In genomic region chr10:71647526-71648354, GRCh38 we compare ENCODE assay signal across 1 cellular context.
TF ChIP-seq lines count a peak whose summit lies in the region.

No MANE protein-coding gene starts in this region.

TF ChIP-seq in liver, 16 proteins besides CTCF, POLR2A, EP300 and RAD21 (continued from another document):
- TF ChIP-seq REST (IDR thresholded peaks at IDR 0.05) (no peak), YY1 (IDR thresholded peaks at IDR 0.05) (no peak), HNF4A (conservative IDR thresholded peaks at IDR 0.05) (no peak), ATF3 (IDR thresholded peaks at IDR 0.05) (no peak), FOXA2 (IDR thresholded peaks at IDR 0.05) (no peak), JUND (IDR thresholded peaks at IDR 0.05) (no peak), GABPA (IDR thresholded peaks at IDR 0.05 in 1 of 2, conservative IDR thresholded peaks at IDR 0.05 in 1 of 2) (no peak), NR2F2 (IDR thresholded peaks at IDR 0.05) (no peak), ZBTB33 (IDR thresholded peaks at IDR 0.05) (no peak), HNF4G (IDR thresholded peaks at IDR 0.05) (no peak), MAX (IDR thresholded peaks at IDR 0.05) (no peak), TAF1 (conservative IDR thresholded peaks at IDR 0.05) (no peak), EGR1 (IDR thresholded peaks at IDR 0.05; ENCODE audit: low read depth in 2 of 2) (no peak), SP1 (IDR thresholded peaks at IDR 0.05) (no peak), FOXA1 (IDR thresholded peaks at IDR 0.05) (no peak)
